ENCODE assay signal across 8 cellular contexts in genomic region chr2:30422437-30422805, GRCh38. TPM values are rescaled to one million over a fixed set of nuclear protein-coding genes. Genes with fewer than 3 reads are reported as not detected.
DNase-seq lines count a peak whose midpoint lies in the region; ATAC-seq and TF ChIP-seq lines count a peak whose summit lies in the region.

No MANE protein-coding gene starts in this region.

- H3K4me3 Mint-ChIP-seq in activated CD4-positive, alpha-beta memory T cell treated with anti-CD3 and anti-CD28 coated beads, Interleukin-2, amount 10 ng/mL, durations not matched to agents 7 days and 5 days, result peak overlapping the region; percentile 39

- no peak overlapping the region for H3K9ac ChIP-seq in fibroblast of lung (ENCODE audit: insufficient read depth, low read length)

- no peaks in the 10 kb centered on the region for H3K27me3 ChIP-seq in fibroblast of lung (ENCODE audit: control insufficient read depth, insufficient read depth, low read length)

- no peaks in the 10 kb centered on the region for H3K79me2 ChIP-seq in fibroblast of lung (ENCODE audit: control insufficient read depth, insufficient read depth, low read length)

- no peaks in the 10 kb centered on the region for H3K9me3 ChIP-seq in fibroblast of lung (ENCODE audit: control insufficient read depth, insufficient read depth, low read depth, low read length)

- H3K4me2 ChIP-seq in fibroblast of lung (ENCODE audit: extremely low read depth, insufficient read depth, low read length), result peak overlapping the region; percentile 5

- no peaks in the 10 kb centered on the region for H3K36me3 ChIP-seq in fibroblast of lung (ENCODE audit: control insufficient read depth, insufficient read depth, low read length)

- no peak overlapping the region for H3K4me3 ChIP-seq in fibroblast of lung (replicated peaks in 1 of 4; ENCODE audit: control extremely low read depth in 1 of 4, insufficient read depth in 1 of 4, low read depth in 3 of 4, low read length in 4 of 4)

- peak; percentile 89 for ATAC-seq in GM18511 (IDR thresholded peaks at IDR 0.05; ENCODE audit: unreplicated experiment)
- peak; percentile 71 for ATAC-seq in HG03439 (IDR thresholded peaks at IDR 0.05; ENCODE audit: unreplicated experiment)
- ATAC-seq in GM21737 (IDR thresholded peaks at IDR 0.05; ENCODE audit: unreplicated experiment), result no peak

- POLR2A ChIA-PET in activated CD4-positive, alpha-beta memory T cell treated with anti-CD3 and anti-CD28 coated beads, Interleukin-2, amount 10 ng/mL, durations not matched to agents 7 days and 5 days (lab: Charles Lee), result interaction anchor here (1.1 to 3.6 kb wide), 6 partner anchors 18 to 276 kb away, joined by 3 to 22 read pairs (median 7); partner anchors contain the start of genes LCLAT1 and YPEL5

- no peak for TF ChIP-seq CTCF in fibroblast of lung (conservative IDR thresholded peaks at IDR 0.05 in 1 of 2, IDR thresholded peaks at IDR 0.05 in 1 of 2; ENCODE audit: low read depth in 1 of 2, low read length in 2 of 2)

- H4K20me1 ChIP-seq in fibroblast of lung (ENCODE audit: control insufficient read depth, extremely low read depth, insufficient read depth, low read length), result no peaks in the 10 kb centered on the region

- H3K9me3 Mint-ChIP-seq in activated CD4-positive, alpha-beta memory T cell treated with anti-CD3 and anti-CD28 coated beads, Interleukin-2, amount 10 ng/mL, durations not matched to agents 7 days and 5 days, result no peaks in the 10 kb centered on the region

- peaks cover 32% of the 10 kb centered on the region for H3K4me1 Mint-ChIP-seq in activated CD4-positive, alpha-beta memory T cell treated with anti-CD3 and anti-CD28 coated beads, Interleukin-2, amount 10 ng/mL, durations not matched to agents 7 days and 5 days

- H3K4me1 ChIP-seq in fibroblast of lung (ENCODE audit: control insufficient read depth, extremely low read depth, insufficient read depth, low read length), result peaks cover 18% of the 10 kb centered on the region

- CTCF ChIA-PET in activated CD4-positive, alpha-beta memory T cell treated with anti-CD3 and anti-CD28 coated beads, Interleukin-2, amount 10 ng/mL, durations not matched to agents 7 days and 5 days (lab: Charles Lee), result interaction anchor here (0.7 to 3.8 kb wide), 9 partner anchors 11 to 568 kb away, joined by 3 to 17 read pairs (median 4); partner anchors contain the start of gene LCLAT1

- H3K36me3 Mint-ChIP-seq in activated CD4-positive, alpha-beta memory T cell treated with anti-CD3 and anti-CD28 coated beads, Interleukin-2, amount 10 ng/mL, durations not matched to agents 7 days and 5 days (ENCODE audit: low read depth), result no peaks in the 10 kb centered on the region

- peak; percentile 84 for DNase-seq in activated CD4-positive, alpha-beta memory T cell treated with anti-CD3 and anti-CD28 coated beads, Interleukin-2, amount 10 ng/mL, durations not matched to agents 7 days and 5 days
- DNase-seq in fibroblast of lung (ENCODE audit: low read depth in 2 of 2), result peak in 1 of 2 donors; percentile 49
- peak; percentile 77 to 84 (median 83) for DNase-seq in stimulated activated CD4-positive, alpha-beta T cell treated with anti-CD3 and anti-CD28 coated beads, Interleukin-12 subunit alpha, Interleukin-12 subunit beta, amount 100 ng/mL, for 48 hours (ENCODE audit: low read depth in 2 of 3, low spot score in 1 of 3)
- DNase-seq in NCI-H524 treated with DMSO at 0.1 percent for 48 hours (lab: John Stamatoyannopoulos, UW), result no peak
- no peak for DNase-seq in COR-L47 (lab: John Stamatoyannopoulos, UW)

- H3K27me3 Mint-ChIP-seq in activated CD4-positive, alpha-beta memory T cell treated with anti-CD3 and anti-CD28 coated beads, Interleukin-2, amount 10 ng/mL, durations not matched to agents 7 days and 5 days, result no peaks in the 10 kb centered on the region

- H3K27ac Mint-ChIP-seq in activated CD4-positive, alpha-beta memory T cell treated with anti-CD3 and anti-CD28 coated beads, Interleukin-2, amount 10 ng/mL, durations not matched to agents 7 days and 5 days, result peak overlapping the region; percentile 85

- no peak overlapping the region for H2AFZ ChIP-seq in fibroblast of lung (ENCODE audit: low read length)

- H3K27ac ChIP-seq in fibroblast of lung (ENCODE audit: insufficient read depth, low read length), result peak overlapping the region; percentile 30

RNA-seq across cellular contexts. Expression of gene LCLAT1, which starts 24.6 kb away (rescaled TPM):
- 10 to 100 TPM; 17.0 to 17.6 TPM for total RNA-seq in activated CD4-positive, alpha-beta memory T cell treated with anti-CD3 and anti-CD28 coated beads, Interleukin-2, amount 10 ng/mL, durations not matched to agents 7 days and 5 days
- 17.7 and 43.3 TPM in 2 replicates for total RNA-seq in fibroblast of lung
- polyA plus RNA-seq in fibroblast of lung, result 37.1 and 45.9 TPM in 2 replicates
- 9.7 and 15.9 TPM in 2 replicates for polyA plus RNA-seq in fibroblast of lung (2012)
- 16.7 and 19.4 TPM in 2 replicates for polyA minus RNA-seq in fibroblast of lung (ENCODE audit: low replicate concordance)

Comparison
In these comparisons a context has a peak if more than half of its experiments do, and no peak if none do; other contexts are left out.
1. DNase-seq: peak in activated CD4-positive, alpha-beta memory T cell treated with anti-CD3 and anti-CD28 coated beads, Interleukin-2, amount 10 ng/mL, durations not matched to agents 7 days and 5 days (single experiment) and stimulated activated CD4-positive, alpha-beta T cell treated with anti-CD3 and anti-CD28 coated beads, Interleukin-12 subunit alpha, Interleukin-12 subunit beta, amount 100 ng/mL, for 48 hours (3 of 3); none in NCI-H524 treated with DMSO at 0.1 percent for 48 hours (single experiment) and COR-L47 (single experiment).